9 cellular contexts compared by ENCODE assay signal in genomic region chr19:4829001-4829712, GRCh38. TPM values are rescaled to one million over a fixed set of nuclear protein-coding genes. Genes with fewer than 3 reads are reported as not detected.
A peak's percentile ranks its signal among the peaks of the same experiment; 100 is the strongest.
DNase-seq lines count a peak whose midpoint lies in the region; ATAC-seq and TF ChIP-seq lines count a peak whose summit lies in the region.
"Had no signal": no experiment of that assay in that cellular context is flagged by ENCODE, and none has a peak within 500 bp of the region (broad histone marks: within the 10 kb centered on the region; RNA-seq: fewer than 3 reads in every experiment).

No MANE protein-coding gene starts in this region.

- H3K4me1 ChIP-seq in aorta (ENCODE audit: control insufficient read depth in 1 of 2, insufficient read depth in 2 of 2, low read length in 2 of 2): no peaks in the 10 kb centered on the region
- H3K4me1 ChIP-seq: SJCRH30 had no signal

- H3K27ac ChIP-seq in coronary artery: peak overlapping the region in 1 of 2 donors; percentile 28
- no peak overlapping the region for H3K27ac ChIP-seq in aorta (ENCODE audit: low read depth in 1 of 2, low read length in 2 of 2)
- H3K27ac ChIP-seq: SJCRH30 had no signal

- 67% methylated on average over 16 of the region's 16 CpGs for WGBS in aorta, 2 donors

- intact Hi-C loops in posterior vena cava (cut with DNase I) (no loop called here), aorta (cut with DNase I) (no loop called here)

- peak; percentile 34; the same call in 1 of the 3 replicates for TF ChIP-seq CTCF in GM12872 (IDR thresholded peaks at IDR 0.05; ENCODE audit: insufficient read depth, low read depth, low read length)
- TF ChIP-seq CTCF in coronary artery (IDR thresholded peaks at IDR 0.05): no peak
- TF ChIP-seq CTCF in retinal pigment epithelial cell (conservative IDR thresholded peaks at IDR 0.05; ENCODE audit: low read depth, low read length): peak; percentile 29

- H3K9me3 ChIP-seq in aorta (ENCODE audit: control insufficient read depth, low read length): no peaks in the 10 kb centered on the region
- H3K9me3 ChIP-seq: SJCRH30 had no signal

- H3K4me3 ChIP-seq in coronary artery (peak overlapping the region; percentile 25), retinal pigment epithelial cell (ENCODE audit: low read length) (no peak overlapping the region), aorta (ENCODE audit: low read length in 2 of 2) (no peak overlapping the region)
- H3K4me3 ChIP-seq: SJCRH30 had no signal

- H3K27me3 ChIP-seq in aorta (ENCODE audit: control insufficient read depth in 1 of 2, insufficient read depth in 2 of 2, low read length in 1 of 2): no peaks in the 10 kb centered on the region
- H3K27me3 ChIP-seq: SJCRH30 had no signal

- DNase-seq in NAMALWA (ENCODE audit: low spot score) (peak; percentile 80), coronary artery (ENCODE audit: low spot score) (no peak), retinal pigment epithelial cell (ENCODE audit: low read depth) (no peak), posterior vena cava (ENCODE audit: low spot score) (no peak), aorta (no peak)

- ATAC-seq in aorta (ENCODE audit: low FRiP score): no peak
- no peak for ATAC-seq in HG02623 (IDR thresholded peaks at IDR 0.05; ENCODE audit: unreplicated experiment)
- ATAC-seq in GM21447 (IDR thresholded peaks at IDR 0.05; ENCODE audit: unreplicated experiment): no peak

- H3K36me3 ChIP-seq in aorta (ENCODE audit: control insufficient read depth in 1 of 2, insufficient read depth in 2 of 2, low read length in 1 of 2): no peaks in the 10 kb centered on the region
- H3K36me3 ChIP-seq: SJCRH30 had no signal

RNA-seq across cellular contexts. Expression of gene TICAM1, which starts 2.4 kb away (rescaled TPM):
- total RNA-seq in posterior vena cava (10 to 100 TPM in 1 of 2 donors, 1 to 10 TPM in 1; 7.6 to 13.2 TPM), aorta (10 to 100 TPM; 14.0 to 18.5 TPM)
- polyA plus RNA-seq in aorta: 1 to 10 TPM; 6.9 to 7.7 TPM

RNA-seq across cellular contexts. Expression of gene FEM1A, which starts 37.6 kb away (rescaled TPM):
- total RNA-seq in posterior vena cava (1 to 10 TPM; 7.7 to 9.1 TPM), aorta (1 to 10 TPM; 6.9 to 9.0 TPM)
- polyA plus RNA-seq in aorta: 1 to 10 TPM; 2.6 to 3.1 TPM

RNA-seq across cellular contexts. Expression of gene PLIN3, which starts 38.3 kb away (rescaled TPM):
- total RNA-seq in posterior vena cava (10 to 100 TPM; 56.6 to 88.6 TPM), aorta (10 to 100 TPM; 56.4 to 68.4 TPM)
- polyA plus RNA-seq in aorta: 10 to 100 TPM; 53.2 to 56.5 TPM
